In genomic region chr1:19113362-19114092, GRCh38 we compare ENCODE assay signal across 8 cellular contexts.
DNase-seq lines count a peak whose midpoint lies in the region; ATAC-seq, FAIRE-seq and TF ChIP-seq lines count a peak whose summit lies in the region.

No MANE protein-coding gene starts in this region.

- WGBS in H9 (ENCODE audit: extremely low coverage, insufficient read length, low lambda C conversion rate), result no CpG with 5 or more reads among the region's 8 CpGs

- CTCF ChIA-PET in CD8-positive, alpha-beta memory T cell (lab: Charles Lee), result interaction anchor here (1.1 to 1.5 kb wide), 7 partner anchors 8 to 229 kb away, joined by 3 to 11 read pairs (median 5); no protein-coding TSS in a partner anchor
- CTCF ChIA-PET in naive thymus-derived CD4-positive, alpha-beta T cell (lab: Charles Lee), result interaction anchor here (0.8 to 2.0 kb wide), 8 partner anchors 9 to 206 kb away, joined by 3 to 6 read pairs (median 3); no protein-coding TSS in a partner anchor

- no peak for FAIRE-seq in bronchial epithelial cell (lab: Jason Lieb, UNC)

- H2AFZ ChIP-seq in H9 (ENCODE audit: low read length), result no peak overlapping the region

- no peaks in the 10 kb centered on the region for H3K23me2 ChIP-seq in H9 (ENCODE audit: insufficient read length, low read depth, low read length, poor library complexity, severe bottlenecking)

- H3K27ac Mint-ChIP-seq in CD8-positive, alpha-beta memory T cell, result no peak overlapping the region
- no peak overlapping the region; a peak in 1 of 7 replicates for H3K27ac Mint-ChIP-seq in H9
- no peak overlapping the region for H3K27ac Mint-ChIP-seq in naive thymus-derived CD4-positive, alpha-beta T cell
- H3K27ac Mint-ChIP-seq in natural killer cell treated with Interleukin-12 subunit alpha and Interleukin-12 subunit beta and Interleukin-15 and Interleukin-18, amount 100 ng/mL, for 72 hours, result no peak overlapping the region

- no peak overlapping the region for H4K5ac ChIP-seq in H9 (ENCODE audit: insufficient read length, low read depth, low read length)

- H3K56ac ChIP-seq in H9 (ENCODE audit: insufficient read length, low read depth, low read length), result no peak overlapping the region

- H4K20me1 ChIP-seq in H9 (ENCODE audit: control insufficient read depth, insufficient read depth, insufficient read length), result no peaks in the 10 kb centered on the region

- H4K8ac ChIP-seq in H9 (replicated peaks; ENCODE audit: insufficient read length, low read depth, low read length), result no peak overlapping the region

- no peaks in the 10 kb centered on the region for H3K79me1 ChIP-seq in H9 (ENCODE audit: insufficient read depth, low read depth, low read length, poor library complexity, severe bottlenecking)

- POLR2A ChIA-PET in CD8-positive, alpha-beta memory T cell (lab: Charles Lee), result no interaction called here
- POLR2A ChIA-PET in naive thymus-derived CD4-positive, alpha-beta T cell (lab: Charles Lee), result interaction anchor here (0.8 kb wide), 1 partner anchor 10 kb away, joined by 3 read pairs; no protein-coding TSS in a partner anchor

- no peak overlapping the region for H3K27ac ChIP-seq in CD8-positive, alpha-beta memory T cell (ENCODE audit: low read depth, low read length)
- no peak overlapping the region for H3K27ac ChIP-seq in H9 (ENCODE audit: insufficient read length, low read depth, low read length)
- no peak overlapping the region for H3K27ac ChIP-seq in naive thymus-derived CD4-positive, alpha-beta T cell (ENCODE audit: low read depth, low read length)

- H3K9me3 ChIP-seq in CD8-positive, alpha-beta memory T cell (ENCODE audit: low read length), result no peaks in the 10 kb centered on the region
- no peaks in the 10 kb centered on the region for H3K9me3 ChIP-seq in H9 (ENCODE audit: control insufficient read depth, low read depth, low read length)
- no peaks in the 10 kb centered on the region for H3K9me3 ChIP-seq in naive thymus-derived CD4-positive, alpha-beta T cell (ENCODE audit: control insufficient read depth in 2 of 3, low read length in 3 of 3)

- no peak overlapping the region for H2AK5ac ChIP-seq in H9 (ENCODE audit: insufficient read length, low read length)

- no peak overlapping the region for H2BK20ac ChIP-seq in H9 (ENCODE audit: low read depth, low read length, poor library complexity, severe bottlenecking)

- ATAC-seq in SK-N-SH treated with all-trans-retinoic acid at 6 μM for 48 hours, result peak; percentile 80
- ATAC-seq in naive thymus-derived CD4-positive, alpha-beta T cell, result peak; percentile 61
- ATAC-seq in HG02642 (IDR thresholded peaks at IDR 0.05; ENCODE audit: poor library complexity, unreplicated experiment), result no peak
- ATAC-seq in natural killer cell treated with Interleukin-12 subunit alpha and Interleukin-12 subunit beta and Interleukin-15 and Interleukin-18, amount 100 ng/mL, for 72 hours, result no peak

- H3K36me3 Mint-ChIP-seq in CD8-positive, alpha-beta memory T cell, result peaks cover 11 to 96% (median 28%) of the 10 kb centered on the region in 3 donors
- H3K36me3 Mint-ChIP-seq in H9 (ENCODE audit: insufficient read depth in 1 of 3, low read depth in 3 of 3), result peaks cover 52 to 97% (median 94%) of the 10 kb centered on the region in 3 experiments; a peak in 6 of 7 replicates
- H3K36me3 Mint-ChIP-seq in naive thymus-derived CD4-positive, alpha-beta T cell, result peaks cover 6 to 79% (median 47%) of the 10 kb centered on the region in 5 donors
- H3K36me3 Mint-ChIP-seq in natural killer cell treated with Interleukin-12 subunit alpha and Interleukin-12 subunit beta and Interleukin-15 and Interleukin-18, amount 100 ng/mL, for 72 hours, result peaks cover 32% of the 10 kb centered on the region

- H4K91ac ChIP-seq in H9 (ENCODE audit: insufficient read length, low read depth, low read length), result no peak overlapping the region

- no peak overlapping the region for H3K4me3 Mint-ChIP-seq in CD8-positive, alpha-beta memory T cell
- H3K4me3 Mint-ChIP-seq in H9, result no peak overlapping the region
- no peak overlapping the region for H3K4me3 Mint-ChIP-seq in naive thymus-derived CD4-positive, alpha-beta T cell
- H3K4me3 Mint-ChIP-seq in natural killer cell treated with Interleukin-12 subunit alpha and Interleukin-12 subunit beta and Interleukin-15 and Interleukin-18, amount 100 ng/mL, for 72 hours, result no peak overlapping the region

- H3K23ac ChIP-seq in H9 (ENCODE audit: insufficient read length, low read depth, low read length), result no peak overlapping the region

- H3K36me3 ChIP-seq in CD8-positive, alpha-beta memory T cell (ENCODE audit: insufficient read depth, low read length), result peaks cover 90% of the 10 kb centered on the region
- peaks cover 51% of the 10 kb centered on the region for H3K36me3 ChIP-seq in bronchial epithelial cell (ENCODE audit: control insufficient read depth, insufficient read depth, low read length)
- H3K36me3 ChIP-seq in naive thymus-derived CD4-positive, alpha-beta T cell (ENCODE audit: control insufficient read depth in 2 of 3, insufficient read depth in 3 of 3, low read length in 3 of 3), result peaks cover 56 to 98% (median 77%) of the 10 kb centered on the region in 3 experiments

- no peaks in the 10 kb centered on the region for H3K4me1 Mint-ChIP-seq in CD8-positive, alpha-beta memory T cell
- no peaks in the 10 kb centered on the region for H3K4me1 Mint-ChIP-seq in H9
- H3K4me1 Mint-ChIP-seq in naive thymus-derived CD4-positive, alpha-beta T cell, result peaks cover 0 to 5% (median 0%) of the 10 kb centered on the region in 7 donors
- no peaks in the 10 kb centered on the region for H3K4me1 Mint-ChIP-seq in natural killer cell treated with Interleukin-12 subunit alpha and Interleukin-12 subunit beta and Interleukin-15 and Interleukin-18, amount 100 ng/mL, for 72 hours (ENCODE audit: low read depth in 2 of 2)

- peaks cover 0 to 3% of the 10 kb centered on the region in 2 donors for H3K27me3 Mint-ChIP-seq in CD8-positive, alpha-beta memory T cell
- no peaks in the 10 kb centered on the region for H3K27me3 Mint-ChIP-seq in H9 (ENCODE audit: low read depth)
- no peaks in the 10 kb centered on the region for H3K27me3 Mint-ChIP-seq in naive thymus-derived CD4-positive, alpha-beta T cell
- no peaks in the 10 kb centered on the region for H3K27me3 Mint-ChIP-seq in natural killer cell treated with Interleukin-12 subunit alpha and Interleukin-12 subunit beta and Interleukin-15 and Interleukin-18, amount 100 ng/mL, for 72 hours

- H3K4me1 ChIP-seq in CD8-positive, alpha-beta memory T cell (ENCODE audit: insufficient read depth, low read length), result no peaks in the 10 kb centered on the region
- no peaks in the 10 kb centered on the region for H3K4me1 ChIP-seq in H9 (ENCODE audit: insufficient read depth, low read length)
- no peaks in the 10 kb centered on the region for H3K4me1 ChIP-seq in naive thymus-derived CD4-positive, alpha-beta T cell (ENCODE audit: control insufficient read depth in 2 of 2, insufficient read depth in 2 of 2, low read length in 2 of 2)

- H3K4me2 ChIP-seq in H9 (ENCODE audit: insufficient read depth, insufficient read length, low read length), result no peak overlapping the region

- H3K27me3 ChIP-seq in CD8-positive, alpha-beta memory T cell (ENCODE audit: insufficient read depth, low read length, poor library complexity, severe bottlenecking), result no peaks in the 10 kb centered on the region
- H3K27me3 ChIP-seq in H9 (ENCODE audit: insufficient read depth, low read length) (no peaks in the 10 kb centered on the region), bronchial epithelial cell (ENCODE audit: control insufficient read depth, insufficient read depth, low read length) (no peaks in the 10 kb centered on the region)
- no peaks in the 10 kb centered on the region for H3K27me3 ChIP-seq in naive thymus-derived CD4-positive, alpha-beta T cell (ENCODE audit: control insufficient read depth in 2 of 2, insufficient read depth in 2 of 2, low read length in 2 of 2)

- H2BK120ac ChIP-seq in H9 (ENCODE audit: low read depth, low read length, poor library complexity, severe bottlenecking), result no peak overlapping the region

- no peak overlapping the region for H3K9ac ChIP-seq in H9 (ENCODE audit: extremely low read depth, insufficient read length, low read length)

- intact Hi-C loops in naive thymus-derived CD4-positive, alpha-beta T cell (cut with micrococcal nuclease), result loop anchor here (1.0 to 5.0 kb wide), 2 partner anchors 156 to 206 kb away; partner anchors contain the start of gene IFFO2 (in 1 of the 2)
- intact Hi-C loops in posterior vena cava (cut with DNase I), result no loop called here

- TF ChIP-seq CTCF in H9 (conservative IDR thresholded peaks at IDR 0.05) (peak; percentile 29; the same call in 2 of the 3 replicates), bronchial epithelial cell (IDR thresholded peaks at IDR 0.05; ENCODE audit: insufficient read depth, low read length, severe bottlenecking) (peak; percentile 63)

- no peak overlapping the region for H3K14ac ChIP-seq in H9 (ENCODE audit: insufficient read depth, low read length)

- H3K18ac ChIP-seq in H9 (ENCODE audit: insufficient read length, low read depth, low read length), result no peak overlapping the region

- no peak overlapping the region for H3K4ac ChIP-seq in H9 (ENCODE audit: low read depth, low read length)

- no peak overlapping the region for H3K4me3 ChIP-seq in CD8-positive, alpha-beta memory T cell (ENCODE audit: low read length)
- no peak overlapping the region for H3K4me3 ChIP-seq in bronchial epithelial cell (ENCODE audit: low read depth, low read length)
- H3K4me3 ChIP-seq in naive thymus-derived CD4-positive, alpha-beta T cell (ENCODE audit: low read length), result no peak overlapping the region

- no peak overlapping the region for H2BK15ac ChIP-seq in H9 (ENCODE audit: low read depth, low read length)

- DNase-seq in CD8-positive, alpha-beta memory T cell, result peak in 3 of 5 donors; percentile 10 to 15 (median 11)
- DNase-seq in H9 (peak; percentile 34), bronchial epithelial cell (ENCODE audit: low read depth) (peak; percentile 60), posterior vena cava (ENCODE audit: low spot score) (no peak)
- peak in 6 of 9 donors; percentile 10 to 40 (median 30) for DNase-seq in naive thymus-derived CD4-positive, alpha-beta T cell
- no peak for DNase-seq in natural killer cell treated with Interleukin-12 subunit alpha and Interleukin-12 subunit beta and Interleukin-15 and Interleukin-18, amount 100 ng/mL, for 72 hours (ENCODE audit: low spot score)

- no peak overlapping the region for H2BK5ac ChIP-seq in H9 (ENCODE audit: insufficient read length, low read length)

- H3T11ph ChIP-seq in H9 (ENCODE audit: low read length), result no peak overlapping the region

- no peaks in the 10 kb centered on the region for H3K79me2 ChIP-seq in H9 (ENCODE audit: insufficient read depth, low read length)

- no peak overlapping the region for H2BK12ac ChIP-seq in H9 (ENCODE audit: insufficient read length, low read depth, low read length)

- H3K9me3 Mint-ChIP-seq in CD8-positive, alpha-beta memory T cell, result no peaks in the 10 kb centered on the region
- H3K9me3 Mint-ChIP-seq in H9, result no peaks in the 10 kb centered on the region
- H3K9me3 Mint-ChIP-seq in naive thymus-derived CD4-positive, alpha-beta T cell, result no peaks in the 10 kb centered on the region
- no peaks in the 10 kb centered on the region for H3K9me3 Mint-ChIP-seq in natural killer cell treated with Interleukin-12 subunit alpha and Interleukin-12 subunit beta and Interleukin-15 and Interleukin-18, amount 100 ng/mL, for 72 hours

TF ChIP-seq in SK-N-SH treated with all-trans-retinoic acid at 6 μM for 48 hours, 23 proteins besides CTCF, POLR2A, EP300 and RAD21 (continues in another document):
- TF ChIP-seq ZC3H10 (CRISPR knock-in tag; IDR thresholded peaks at IDR 0.05), result no peak

Comparison
In these comparisons a context has a peak if more than half of its experiments do, and no peak if none do; other contexts are left out.
1. DNase-seq: peak in CD8-positive, alpha-beta memory T cell (3 of 5), H9 (single experiment), bronchial epithelial cell (single experiment) and naive thymus-derived CD4-positive, alpha-beta T cell (6 of 9); none in posterior vena cava (single experiment) and natural killer cell treated with Interleukin-12 subunit alpha and Interleukin-12 subunit beta and Interleukin-15 and Interleukin-18, amount 100 ng/mL, for 72 hours (single experiment).
2. ATAC-seq: peak in SK-N-SH treated with all-trans-retinoic acid at 6 μM for 48 hours (single experiment) and naive thymus-derived CD4-positive, alpha-beta T cell (single experiment); none in HG02642 (single experiment) and natural killer cell treated with Interleukin-12 subunit alpha and Interleukin-12 subunit beta and Interleukin-15 and Interleukin-18, amount 100 ng/mL, for 72 hours (0 of 2).
3. intact Hi-C loops: an anchor here in naive thymus-derived CD4-positive, alpha-beta T cell (1.0 to 5.0 kb wide); none called in posterior vena cava.